In the genomic region with DNA sequence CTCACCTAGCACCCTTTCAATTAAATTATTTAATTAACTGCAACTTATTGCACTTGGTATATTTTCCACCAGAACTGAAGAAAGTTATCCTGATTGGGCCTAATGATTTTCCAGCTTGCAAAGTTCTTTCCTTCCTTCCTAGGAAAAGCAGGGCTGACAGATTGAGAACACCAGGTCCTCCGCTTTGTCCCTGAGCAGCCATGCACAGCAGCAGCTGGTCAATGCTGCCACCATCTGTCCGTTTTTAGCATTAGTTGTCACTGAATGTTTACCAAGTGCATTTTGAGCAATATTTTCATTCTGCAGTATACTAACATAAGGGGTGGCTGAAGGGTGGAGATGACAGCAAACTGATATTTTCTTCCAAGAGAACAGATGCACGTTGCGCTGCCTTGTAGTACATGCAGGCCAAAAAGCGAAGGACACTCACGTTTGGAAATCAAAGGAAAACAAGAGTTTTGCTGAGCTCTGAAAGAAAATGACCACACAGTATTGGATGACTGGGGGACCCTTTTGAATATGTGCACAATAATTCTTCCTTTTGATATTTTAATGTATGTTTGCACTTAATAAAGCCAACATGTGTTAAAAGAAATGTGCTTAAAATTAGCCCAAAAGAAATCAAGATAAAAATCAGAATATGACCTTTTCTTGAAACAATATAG, we compare ENCODE assay signal across 8 cellular contexts.
A peak's percentile ranks its signal among the peaks of the same experiment; 100 is the strongest.
DNase-seq lines count a peak whose midpoint lies in the region; ATAC-seq and TF ChIP-seq lines count a peak whose summit lies in the region.

No MANE protein-coding gene starts in this region.

- no peak for TF ChIP-seq POLR2A in heart left ventricle (IDR thresholded peaks at IDR 0.05)

- no peaks in the 10 kb centered on the region for H3K27me3 ChIP-seq in heart left ventricle

- H3K4me1 Mint-ChIP-seq in WTC11: no peaks in the 10 kb centered on the region; the same call in 1 of the 2 replicates

- H3K27ac Mint-ChIP-seq in WTC11: no peak overlapping the region

- WGBS in heart left ventricle, 4 donors: 16 to 26% (median 18%) methylated on average over 6 of the region's 6 CpGs

- CTCF ChIA-PET in WTC11 (lab: Charles Lee): interaction anchor here (0.6 to 4.8 kb wide), 22 partner anchors 10 to 724 kb away, joined by 3 to 46 read pairs (median 5); a partner anchor contains a TSS

- no peaks in the 10 kb centered on the region for H3K9me3 Mint-ChIP-seq in WTC11

- no peaks in the 10 kb centered on the region for H3K36me3 ChIP-seq in heart left ventricle

- POLR2A ChIA-PET in WTC11 (lab: Charles Lee): no interaction called here

- no peaks in the 10 kb centered on the region for H3K36me3 Mint-ChIP-seq in WTC11

- no peaks in the 10 kb centered on the region for H3K9me3 ChIP-seq in heart left ventricle

- peak overlapping the region in 1 of 12 donors; percentile 35 for H3K27ac ChIP-seq in heart left ventricle

- peaks cover 0 to 13% (median 0%) of the 10 kb centered on the region in 12 donors for H3K4me1 ChIP-seq in heart left ventricle

- intact Hi-C loops in Right ventricle myocardium inferior (cut with DNase I) (loop anchor here (2.0 to 5.0 kb wide), 3 partner anchors 424 to 1790 kb away; no protein-coding TSS in a partner anchor), cardiac septum (cut with DNase I) (loop anchor here (10.0 kb wide), 2 partner anchors 138 to 428 kb away; no protein-coding TSS in a partner anchor), heart left ventricle (cut with DNase I) (loop anchor here (2.0 to 10.0 kb wide), 9 partner anchors 138 to 1188 kb away; no protein-coding TSS in a partner anchor)

- ATAC-seq in Right ventricle myocardium inferior: peak; percentile 93
- peak; percentile 69 for ATAC-seq in HG02798 (IDR thresholded peaks at IDR 0.05; ENCODE audit: poor library complexity, unreplicated experiment)
- ATAC-seq in WTC11: peak; percentile 83
- peak in 3 of 4 donors; percentile 80 to 93 (median 82) for ATAC-seq in heart left ventricle

- H3K4me3 ChIP-seq in heart left ventricle: no peak overlapping the region

- H3K4me3 Mint-ChIP-seq in WTC11: no peak overlapping the region

- DNase-seq in Right ventricle myocardium inferior (ENCODE audit: missing footprints): no peak
- no peak for DNase-seq in cardiac septum (ENCODE audit: low spot score)
- DNase-seq in NCI-H2107 treated with DMSO at 0.1 percent for 48 hours (lab: John Stamatoyannopoulos, UW; ENCODE audit: unreplicated experiment): peak; percentile 47
- DNase-seq in WTC11 (ENCODE audit: low spot score): peak; percentile 57
- DNase-seq in heart left ventricle: peak; percentile 46 to 58 (median 55)
- peak; percentile 80 for DNase-seq in retina
- DNase-seq in activated T-cell treated with anti-CD3 and anti-CD28 coated beads for 4 hours: no peak

- H3K27me3 Mint-ChIP-seq in WTC11 (ENCODE audit: low read depth): no peaks in the 10 kb centered on the region

- peak; percentile 64 for TF ChIP-seq CTCF in WTC11 (IDR thresholded peaks at IDR 0.05)
- peak; percentile 53 to 84 (median 71) for TF ChIP-seq CTCF in heart left ventricle (IDR thresholded peaks at IDR 0.05)

TF ChIP-seq in WTC11, 78 proteins besides CTCF, POLR2A, EP300 and RAD21 (continues in another document):
- TF ChIP-seq JAZF1 (CRISPR knock-in tag; IDR thresholded peaks at IDR 0.05): no peak
- TF ChIP-seq, protein P1, sequence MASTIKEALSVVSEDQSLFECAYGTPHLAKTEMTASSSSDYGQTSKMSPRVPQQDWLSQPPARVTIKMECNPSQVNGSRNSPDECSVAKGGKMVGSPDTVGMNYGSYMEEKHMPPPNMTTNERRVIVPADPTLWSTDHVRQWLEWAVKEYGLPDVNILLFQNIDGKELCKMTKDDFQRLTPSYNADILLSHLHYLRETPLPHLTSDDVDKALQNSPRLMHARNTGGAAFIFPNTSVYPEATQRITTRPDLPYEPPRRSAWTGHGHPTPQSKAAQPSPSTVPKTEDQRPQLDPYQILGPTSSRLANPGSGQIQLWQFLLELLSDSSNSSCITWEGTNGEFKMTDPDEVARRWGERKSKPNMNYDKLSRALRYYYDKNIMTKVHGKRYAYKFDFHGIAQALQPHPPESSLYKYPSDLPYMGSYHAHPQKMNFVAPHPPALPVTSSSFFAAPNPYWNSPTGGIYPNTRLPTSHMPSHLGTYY (CRISPR knock-in tag; IDR thresholded peaks at IDR 0.05): no peak
- TF ChIP-seq, protein P2, sequence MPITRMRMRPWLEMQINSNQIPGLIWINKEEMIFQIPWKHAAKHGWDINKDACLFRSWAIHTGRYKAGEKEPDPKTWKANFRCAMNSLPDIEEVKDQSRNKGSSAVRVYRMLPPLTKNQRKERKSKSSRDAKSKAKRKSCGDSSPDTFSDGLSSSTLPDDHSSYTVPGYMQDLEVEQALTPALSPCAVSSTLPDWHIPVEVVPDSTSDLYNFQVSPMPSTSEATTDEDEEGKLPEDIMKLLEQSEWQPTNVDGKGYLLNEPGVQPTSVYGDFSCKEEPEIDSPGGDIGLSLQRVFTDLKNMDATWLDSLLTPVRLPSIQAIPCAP (CRISPR knock-in tag; IDR thresholded peaks at IDR 0.05): no peak
- no peak for TF ChIP-seq SMAD3 (CRISPR knock-in tag; IDR thresholded peaks at IDR 0.05; ENCODE audit: borderline replicate concordance)
- TF ChIP-seq ZBTB21 (CRISPR knock-in tag; IDR thresholded peaks at IDR 0.05; ENCODE audit: borderline replicate concordance): no peak
- TF ChIP-seq, protein P3, sequence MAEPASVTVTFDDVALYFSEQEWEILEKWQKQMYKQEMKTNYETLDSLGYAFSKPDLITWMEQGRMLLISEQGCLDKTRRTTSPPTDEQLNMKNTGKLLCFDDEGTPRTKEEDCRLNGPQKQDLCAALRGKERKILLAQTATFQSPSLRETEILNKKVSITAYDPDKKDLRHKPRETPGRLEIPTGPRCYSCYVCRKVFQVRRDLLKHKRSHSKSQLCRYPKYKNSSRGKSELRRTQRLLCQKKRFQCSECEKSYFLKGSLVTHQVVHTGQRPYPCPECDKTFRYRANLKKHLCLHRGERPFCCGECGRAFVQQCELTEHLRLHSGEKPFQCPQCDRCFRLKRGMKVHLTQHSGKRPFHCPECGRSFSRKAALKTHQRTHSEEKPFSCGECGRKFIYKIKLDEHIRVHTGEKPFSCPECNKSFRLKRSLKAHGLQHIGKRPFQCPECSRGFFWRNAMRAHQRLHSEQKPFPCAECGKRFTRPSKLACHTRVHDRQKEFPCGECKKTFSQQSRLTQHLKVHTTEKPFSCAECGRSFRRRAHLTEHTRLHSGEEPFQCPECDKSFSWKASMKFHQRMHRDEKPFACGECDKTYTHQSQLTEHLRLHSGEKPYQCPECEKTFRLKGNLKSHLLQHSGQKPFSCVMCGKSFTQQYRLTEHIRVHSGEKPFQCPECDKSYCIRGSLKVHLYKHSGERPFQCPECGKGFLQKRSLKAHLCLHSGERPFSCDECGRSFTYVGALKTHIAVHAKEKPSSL (CRISPR knock-in tag; conservative IDR thresholded peaks at IDR 0.05): no peak
- TF ChIP-seq, protein P4, sequence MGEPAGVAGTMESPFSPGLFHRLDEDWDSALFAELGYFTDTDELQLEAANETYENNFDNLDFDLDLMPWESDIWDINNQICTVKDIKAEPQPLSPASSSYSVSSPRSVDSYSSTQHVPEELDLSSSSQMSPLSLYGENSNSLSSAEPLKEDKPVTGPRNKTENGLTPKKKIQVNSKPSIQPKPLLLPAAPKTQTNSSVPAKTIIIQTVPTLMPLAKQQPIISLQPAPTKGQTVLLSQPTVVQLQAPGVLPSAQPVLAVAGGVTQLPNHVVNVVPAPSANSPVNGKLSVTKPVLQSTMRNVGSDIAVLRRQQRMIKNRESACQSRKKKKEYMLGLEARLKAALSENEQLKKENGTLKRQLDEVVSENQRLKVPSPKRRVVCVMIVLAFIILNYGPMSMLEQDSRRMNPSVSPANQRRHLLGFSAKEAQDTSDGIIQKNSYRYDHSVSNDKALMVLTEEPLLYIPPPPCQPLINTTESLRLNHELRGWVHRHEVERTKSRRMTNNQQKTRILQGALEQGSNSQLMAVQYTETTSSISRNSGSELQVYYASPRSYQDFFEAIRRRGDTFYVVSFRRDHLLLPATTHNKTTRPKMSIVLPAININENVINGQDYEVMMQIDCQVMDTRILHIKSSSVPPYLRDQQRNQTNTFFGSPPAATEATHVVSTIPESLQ (CRISPR knock-in tag; IDR thresholded peaks at IDR 0.05): no peak
- TF ChIP-seq, protein P5, sequence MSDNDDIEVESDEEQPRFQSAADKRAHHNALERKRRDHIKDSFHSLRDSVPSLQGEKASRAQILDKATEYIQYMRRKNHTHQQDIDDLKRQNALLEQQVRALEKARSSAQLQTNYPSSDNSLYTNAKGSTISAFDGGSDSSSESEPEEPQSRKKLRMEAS (CRISPR knock-in tag; IDR thresholded peaks at IDR 0.05): no peak
- no peak for TF ChIP-seq ZNF423 (CRISPR knock-in tag; IDR thresholded peaks at IDR 0.05)
- TF ChIP-seq FOXK1 (CRISPR knock-in tag; IDR thresholded peaks at IDR 0.05): no peak
- TF ChIP-seq, protein P6, sequence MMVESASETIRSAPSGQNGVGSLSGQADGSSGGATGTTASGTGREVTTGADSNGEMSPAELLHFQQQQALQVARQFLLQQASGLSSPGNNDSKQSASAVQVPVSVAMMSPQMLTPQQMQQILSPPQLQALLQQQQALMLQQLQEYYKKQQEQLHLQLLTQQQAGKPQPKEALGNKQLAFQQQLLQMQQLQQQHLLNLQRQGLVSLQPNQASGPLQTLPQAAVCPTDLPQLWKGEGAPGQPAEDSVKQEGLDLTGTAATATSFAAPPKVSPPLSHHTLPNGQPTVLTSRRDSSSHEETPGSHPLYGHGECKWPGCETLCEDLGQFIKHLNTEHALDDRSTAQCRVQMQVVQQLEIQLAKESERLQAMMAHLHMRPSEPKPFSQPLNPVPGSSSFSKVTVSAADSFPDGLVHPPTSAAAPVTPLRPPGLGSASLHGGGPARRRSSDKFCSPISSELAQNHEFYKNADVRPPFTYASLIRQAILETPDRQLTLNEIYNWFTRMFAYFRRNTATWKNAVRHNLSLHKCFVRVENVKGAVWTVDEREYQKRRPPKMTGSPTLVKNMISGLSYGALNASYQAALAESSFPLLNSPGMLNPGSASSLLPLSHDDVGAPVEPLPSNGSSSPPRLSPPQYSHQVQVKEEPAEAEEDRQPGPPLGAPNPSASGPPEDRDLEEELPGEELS (CRISPR knock-in tag; IDR thresholded peaks at IDR 0.05): no peak
- no peak for TF ChIP-seq FOXJ3 (CRISPR knock-in tag; IDR thresholded peaks at IDR 0.05; ENCODE audit: borderline replicate concordance)
- no peak for TF ChIP-seq TP53 (CRISPR knock-in tag; IDR thresholded peaks at IDR 0.05)
- no peak for TF ChIP-seq ELF4 (CRISPR knock-in tag; IDR thresholded peaks at IDR 0.05; ENCODE audit: low read depth)
- TF ChIP-seq MYBL2 (CRISPR knock-in tag; IDR thresholded peaks at IDR 0.05): no peak
- no peak for TF ChIP-seq GTF2I (CRISPR knock-in tag; conservative IDR thresholded peaks at IDR 0.05)
- no peak for TF ChIP-seq ZNF219 (CRISPR knock-in tag; IDR thresholded peaks at IDR 0.05; ENCODE audit: borderline replicate concordance)
- TF ChIP-seq FOXP1 (CRISPR knock-in tag; IDR thresholded peaks at IDR 0.05; ENCODE audit: borderline replicate concordance): no peak

Comparison
In these comparisons a context has a peak if more than half of its experiments do, and no peak if none do; other contexts are left out.
1. DNase-seq: peak in NCI-H2107 treated with DMSO at 0.1 percent for 48 hours (single experiment), WTC11 (single experiment), heart left ventricle (5 of 5) and retina (single experiment); none in Right ventricle myocardium inferior (single experiment), cardiac septum (single experiment) and activated T-cell treated with anti-CD3 and anti-CD28 coated beads for 4 hours (single experiment).
2. Peak in every context shown above with its lines, with median percentiles within 50 percentile points of each other: ATAC-seq.